ENCODE assay signal across 8 cellular contexts in the genomic region with DNA sequence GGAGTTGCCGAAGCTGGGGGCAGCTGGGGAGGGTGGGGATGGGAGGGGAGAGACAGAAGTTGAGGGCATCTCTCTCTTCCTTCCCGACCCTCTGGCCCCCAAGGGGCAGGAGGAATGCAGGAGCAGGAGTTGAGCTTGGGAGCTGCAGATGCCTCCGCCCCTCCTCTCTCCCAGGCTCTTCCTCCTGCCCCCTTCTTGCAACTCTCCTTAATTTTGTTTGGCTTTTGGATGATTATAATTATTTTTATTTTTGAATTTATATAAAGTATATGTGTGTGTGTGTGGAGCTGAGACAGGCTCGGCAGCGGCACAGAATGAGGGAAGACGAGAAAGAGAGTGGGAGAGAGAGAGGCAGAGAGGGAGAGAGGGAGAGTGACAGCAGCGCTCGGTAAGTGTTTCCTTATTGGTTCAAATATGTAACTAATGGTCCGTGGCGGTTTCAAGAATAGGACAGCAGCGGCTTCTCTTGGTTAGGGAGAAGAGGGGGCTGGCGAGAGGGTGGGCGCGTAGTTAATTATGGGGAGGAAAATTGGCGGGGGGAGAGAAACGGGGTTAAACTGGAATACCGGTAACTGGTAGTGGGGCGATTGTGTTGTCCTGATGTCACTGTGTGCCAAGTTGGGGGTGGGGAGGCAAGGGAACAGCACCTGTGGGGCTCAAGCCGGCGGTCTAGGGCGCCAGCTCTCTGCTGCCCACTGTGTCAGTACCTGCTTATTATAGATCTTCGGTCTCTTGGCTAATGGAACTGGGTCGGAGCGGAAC. TPM values are rescaled to one million over a fixed set of nuclear protein-coding genes. Genes with fewer than 3 reads are reported as not detected.
DNase-seq lines count a peak whose midpoint lies in the region; ATAC-seq, FAIRE-seq and TF ChIP-seq lines count a peak whose summit lies in the region.

No MANE protein-coding gene starts in this region.

- DNase-seq in COLO668 (lab: John Stamatoyannopoulos, UW; ENCODE audit: unreplicated experiment) (peak; percentile 15), Peyer's patch (no peak), epithelial cell of proximal tubule (ENCODE audit: low read depth) (no peak), activated gamma-delta T cell (lab: John Stamatoyannopoulos, UW) (no peak), frontal cortex (ENCODE audit: low spot score in 2 of 2) (no peak)

- peak overlapping the region; percentile 76 to 94 (median 82) for H3K27ac ChIP-seq in Peyer's patch

- H3K4me3 ChIP-seq in Peyer's patch (peak overlapping the region; percentile 34 to 56 (median 47)), epithelial cell of proximal tubule (ENCODE audit: low read depth, low read length) (peak overlapping the region; percentile 84), neuron (ENCODE audit: low read length) (peak overlapping the region; percentile 48)

- H2AFZ ChIP-seq in neuron (ENCODE audit: low read depth, low read length): peak overlapping the region; percentile 15

- H3K9me3 ChIP-seq in Peyer's patch (no peaks in the 10 kb centered on the region), neuron (ENCODE audit: low read length) (peaks cover 4% of the 10 kb centered on the region)

- TF ChIP-seq POLR2A in Peyer's patch (IDR thresholded peaks at IDR 0.05): no peak

- FAIRE-seq in frontal cortex (lab: Jason Lieb, UNC): no peak

- H3K4me1 ChIP-seq in Peyer's patch (peaks cover 0 to 18% (median 5%) of the 10 kb centered on the region in 4 donors), neuron (ENCODE audit: insufficient read depth, low read length) (peaks cover 10% of the 10 kb centered on the region)

- TF ChIP-seq CTCF in Peyer's patch (IDR thresholded peaks at IDR 0.05): no peak
- peak; percentile 21 for TF ChIP-seq CTCF in epithelial cell of proximal tubule (conservative IDR thresholded peaks at IDR 0.05; ENCODE audit: low read depth, low read length)

- ATAC-seq in GM19395 (IDR thresholded peaks at IDR 0.05; ENCODE audit: unreplicated experiment) (peak; percentile 41), HG03442 (IDR thresholded peaks at IDR 0.05; ENCODE audit: unreplicated experiment) (peak; percentile 12)

- H3K36me3 ChIP-seq in Peyer's patch: no peaks in the 10 kb centered on the region
- H3K36me3 ChIP-seq in neuron (ENCODE audit: insufficient read depth, low read length): no peaks in the 10 kb centered on the region

- H3K27me3 ChIP-seq in Peyer's patch: peaks cover 0 to 15% of the 10 kb centered on the region in 2 donors
- peaks cover 94% of the 10 kb centered on the region for H3K27me3 ChIP-seq in neuron (ENCODE audit: insufficient read depth, low read length)

RNA-seq across cellular contexts. Expression of gene HOXC8, which starts 8.4 kb away (rescaled TPM):
- total RNA-seq in Peyer's patch (1 to 10 TPM in 3 of 4 donors, under 1 TPM in 1; 0.35 to 1.7 (median 1.1) TPM), epithelial cell of proximal tubule (1.3 and 1.4 TPM in 2 replicates), frontal cortex (not detected)

RNA-seq across cellular contexts. Expression of gene HOXC6, which starts 11.0 kb away (rescaled TPM):
- total RNA-seq in Peyer's patch (1 to 10 TPM in 2 of 4 donors, under 1 TPM in 2; 0.70 to 1.7 (median 1.3) TPM), epithelial cell of proximal tubule (2.7 and 3.2 TPM in 2 replicates), frontal cortex (not detected)

RNA-seq across cellular contexts. Expression of gene HOXC5, which starts 15.6 kb away (rescaled TPM):
- total RNA-seq in Peyer's patch: not detected
- 0.80 and 1.2 TPM in 2 replicates for total RNA-seq in epithelial cell of proximal tubule
- total RNA-seq in frontal cortex: not detected

RNA-seq across cellular contexts. Expression of gene HOXC9, which starts 17.2 kb away (rescaled TPM):
- total RNA-seq in Peyer's patch: 10 to 100 TPM in 1 of 4 donors, 1 to 10 TPM in 2, not detected in 1; 1.7 to 13.2 (median 1.9) TPM
- total RNA-seq in epithelial cell of proximal tubule: 9.9 and 11.0 TPM in 2 replicates
- total RNA-seq in frontal cortex: not detected

RNA-seq across cellular contexts. Expression of gene HOXC10, which starts 32.3 kb away (rescaled TPM):
- total RNA-seq in Peyer's patch: 1 to 10 TPM in 1 of 4 donors, not detected in 3; 1.0 TPM
- 9.5 and 15.7 TPM in 2 replicates for total RNA-seq in epithelial cell of proximal tubule
- total RNA-seq in frontal cortex: not detected
